Comparison of ENCODE assay signal across 9 cellular contexts in the genomic region with DNA sequence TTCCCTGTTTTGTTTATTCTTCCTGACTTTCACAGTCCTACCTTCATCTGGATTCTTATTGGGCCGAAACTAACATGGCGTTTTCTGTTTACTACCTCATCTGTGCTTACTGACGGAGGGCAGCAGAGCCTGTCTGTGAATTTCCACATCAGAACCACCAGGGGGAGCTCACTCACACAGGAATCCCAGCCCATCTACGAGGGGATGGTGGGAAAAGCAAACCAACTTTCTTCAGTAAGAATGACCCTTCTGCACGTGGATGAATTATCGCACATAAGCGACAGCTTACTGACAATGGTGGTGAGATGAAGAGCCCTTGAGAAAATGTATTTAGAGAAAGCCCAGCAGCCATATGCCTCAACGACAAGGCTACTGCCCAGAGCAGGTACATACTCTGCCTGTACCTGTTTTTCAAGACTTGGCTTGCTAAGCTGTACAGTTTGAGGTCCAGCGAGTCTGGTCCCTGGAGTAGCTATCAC. TPM values are rescaled to one million over a fixed set of nuclear protein-coding genes. Genes with fewer than 3 reads are reported as not detected.
DNase-seq lines count a peak whose midpoint lies in the region; ATAC-seq lines count a peak whose summit lies in the region.
"Had no signal": no experiment of that assay in that cellular context is flagged by ENCODE, and none has a peak within 500 bp of the region (broad histone marks: within the 10 kb centered on the region; RNA-seq: fewer than 3 reads in every experiment).

No MANE protein-coding gene starts in this region.

- H3K36me3 ChIP-seq in effector memory CD4-positive, alpha-beta T cell (ENCODE audit: control insufficient read depth, insufficient read depth, low read length), result peaks cover 16% of the 10 kb centered on the region

- peak; percentile 14 for DNase-seq in NK-92 treated with Interleukin-12 subunit alpha and Interleukin-12 subunit beta, amount 100 ng/mL, for 24 hours (lab: John Stamatoyannopoulos, UW)
- DNase-seq in NK-92 (lab: John Stamatoyannopoulos, UW; ENCODE audit: unreplicated experiment) (no peak), HK-2 (ENCODE audit: unreplicated experiment) (peak; percentile 35), NCI-H82 treated with DMSO at 0.1 percent for 48 hours (lab: John Stamatoyannopoulos, UW; ENCODE audit: unreplicated experiment) (peak; percentile 20), memory B cell (ENCODE audit: low spot score in 2 of 2) (peak; percentile 51 to 64)
- peak; percentile 69 for DNase-seq in activated CD8-positive, alpha-beta T cell treated with anti-CD3 and anti-CD28 coated beads, Interleukin-2, amount 10 ng/mL, durations not matched to agents 7 days and 5 days
- DNase-seq in effector memory CD4-positive, alpha-beta T cell, result peak; percentile 14 to 40 (median 33)
- peak; percentile 7 to 16 for DNase-seq in stimulated activated CD8-positive, alpha-beta memory T cell treated with anti-CD3 and anti-CD28 coated beads, Interleukin-4, amount 100 ng/mL, for 1 hour (ENCODE audit: low read depth in 2 of 2, low spot score in 1 of 2)

- no peaks in the 10 kb centered on the region for H3K4me1 ChIP-seq in effector memory CD4-positive, alpha-beta T cell (ENCODE audit: control insufficient read depth, insufficient read depth, low read length, poor library complexity, severe bottlenecking)

- CTCF ChIA-PET in activated CD8-positive, alpha-beta T cell treated with anti-CD3 and anti-CD28 coated beads, Interleukin-2, amount 10 ng/mL, durations not matched to agents 7 days and 5 days (lab: Charles Lee), result interaction anchor here (0.8 to 4.9 kb wide), 62 partner anchors 9 to 594 kb away, joined by 3 to 83 read pairs (median 5); a partner anchor contains a TSS

- no peak overlapping the region for H3K27ac ChIP-seq in effector memory CD4-positive, alpha-beta T cell (ENCODE audit: insufficient read depth, low read length, poor library complexity, severe bottlenecking)

- no peaks in the 10 kb centered on the region for H3K4me1 Mint-ChIP-seq in activated CD8-positive, alpha-beta T cell treated with anti-CD3 and anti-CD28 coated beads, Interleukin-2, amount 10 ng/mL, durations not matched to agents 7 days and 5 days (ENCODE audit: low read depth)
- H3K4me1 Mint-ChIP-seq in memory B cell, result no peaks in the 10 kb centered on the region

- no peaks in the 10 kb centered on the region for H3K9me3 ChIP-seq in effector memory CD4-positive, alpha-beta T cell (ENCODE audit: control insufficient read depth, low read length)

- POLR2A ChIA-PET in activated CD8-positive, alpha-beta T cell treated with anti-CD3 and anti-CD28 coated beads, Interleukin-2, amount 10 ng/mL, durations not matched to agents 7 days and 5 days (lab: Charles Lee), result interaction anchor here (0.8 kb wide), 1 partner anchor 14 kb away, joined by 4 read pairs; no protein-coding TSS in a partner anchor

- H3K27me3 Mint-ChIP-seq in activated CD8-positive, alpha-beta T cell treated with anti-CD3 and anti-CD28 coated beads, Interleukin-2, amount 10 ng/mL, durations not matched to agents 7 days and 5 days (ENCODE audit: low read depth), result no peaks in the 10 kb centered on the region
- no peaks in the 10 kb centered on the region for H3K27me3 Mint-ChIP-seq in memory B cell

- H3K27ac Mint-ChIP-seq in activated CD8-positive, alpha-beta T cell treated with anti-CD3 and anti-CD28 coated beads, Interleukin-2, amount 10 ng/mL, durations not matched to agents 7 days and 5 days, result no peak overlapping the region
- H3K27ac Mint-ChIP-seq in memory B cell, result no peak overlapping the region

- ATAC-seq in activated CD8-positive, alpha-beta T cell treated with anti-CD3 and anti-CD28 coated beads, Interleukin-2, amount 10 ng/mL, durations not matched to agents 7 days and 5 days, result peak; percentile 91
- ATAC-seq in memory B cell (ENCODE audit: low read depth), result peak; percentile 92

- H3K4me3 ChIP-seq in effector memory CD4-positive, alpha-beta T cell (ENCODE audit: insufficient read depth, low read depth, low read length, poor library complexity, severe bottlenecking), result no peak overlapping the region

- H3K27me3 ChIP-seq in effector memory CD4-positive, alpha-beta T cell (replicated peaks; ENCODE audit: control insufficient read depth, insufficient read depth, low read length, poor library complexity, severe bottlenecking), result no peaks in the 10 kb centered on the region

- H3K9me3 Mint-ChIP-seq in activated CD8-positive, alpha-beta T cell treated with anti-CD3 and anti-CD28 coated beads, Interleukin-2, amount 10 ng/mL, durations not matched to agents 7 days and 5 days (ENCODE audit: insufficient read depth), result no peaks in the 10 kb centered on the region
- H3K9me3 Mint-ChIP-seq in memory B cell, result no peaks in the 10 kb centered on the region

- H3K36me3 Mint-ChIP-seq in activated CD8-positive, alpha-beta T cell treated with anti-CD3 and anti-CD28 coated beads, Interleukin-2, amount 10 ng/mL, durations not matched to agents 7 days and 5 days (ENCODE audit: low read depth), result peaks cover 7% of the 10 kb centered on the region
- peaks cover 16% of the 10 kb centered on the region for H3K36me3 Mint-ChIP-seq in memory B cell

- H3K4me3 Mint-ChIP-seq in activated CD8-positive, alpha-beta T cell treated with anti-CD3 and anti-CD28 coated beads, Interleukin-2, amount 10 ng/mL, durations not matched to agents 7 days and 5 days, result no peak overlapping the region
- no peak overlapping the region for H3K4me3 Mint-ChIP-seq in memory B cell

RNA-seq across cellular contexts. Expression of a gene that starts 42.5 kb away (rescaled TPM):
- total RNA-seq in activated CD8-positive, alpha-beta T cell treated with anti-CD3 and anti-CD28 coated beads, Interleukin-2, amount 10 ng/mL, durations not matched to agents 7 days and 5 days, result under 1 TPM; 0.44 to 0.71 TPM
- total RNA-seq: subcutaneous adipose tissue had no signal

RNA-seq across cellular contexts. Expression of a gene that starts 47.3 kb away (rescaled TPM):
- 10 to 100 TPM; 50.0 to 54.6 TPM for total RNA-seq in activated CD8-positive, alpha-beta T cell treated with anti-CD3 and anti-CD28 coated beads, Interleukin-2, amount 10 ng/mL, durations not matched to agents 7 days and 5 days

RNA-seq across cellular contexts. Expression of a gene that starts 57.9 kb away (rescaled TPM):
- 1 to 10 TPM; 2.1 TPM for total RNA-seq in activated CD8-positive, alpha-beta T cell treated with anti-CD3 and anti-CD28 coated beads, Interleukin-2, amount 10 ng/mL, durations not matched to agents 7 days and 5 days
